Comparison of ENCODE assay signal across 16 cellular contexts in genomic region chr2:160229591-160229990, GRCh38. TPM values are rescaled to one million over a fixed set of nuclear protein-coding genes. Genes with fewer than 3 reads are reported as not detected.
DNase-seq lines count a peak whose midpoint lies in the region; ATAC-seq and TF ChIP-seq lines count a peak whose summit lies in the region.
"Had no signal": no experiment of that assay in that cellular context is flagged by ENCODE, and none has a peak within 500 bp of the region (broad histone marks: within the 10 kb centered on the region; RNA-seq: fewer than 3 reads in every experiment).

No MANE protein-coding gene starts in this region.

- H3K9ac ChIP-seq in GM23248: no peak overlapping the region

- CTCF ChIA-PET in activated CD4-positive, alpha-beta memory T cell treated with anti-CD3 and anti-CD28 coated beads for 36 hours (lab: Charles Lee): interaction anchor here (0.9 to 2.3 kb wide), 2 partner anchors 9 to 22 kb away, joined by 3 to 12 read pairs; no protein-coding TSS in a partner anchor
- CTCF ChIA-PET in activated CD4-positive, alpha-beta memory T cell treated with anti-CD3 and anti-CD28 coated beads, Interleukin-2, amount 10 ng/mL, durations not matched to agents 7 days and 5 days (lab: Charles Lee): no interaction called here

- in situ Hi-C loops in GM23248 (cut with MboI): no loop called here

- H4K20me1 ChIP-seq in GM23248 (ENCODE audit: insufficient read depth): no peaks in the 10 kb centered on the region

- peaks cover 14% of the 10 kb centered on the region for H3K4me1 Mint-ChIP-seq in activated CD4-positive, alpha-beta memory T cell treated with anti-CD3 and anti-CD28 coated beads for 36 hours (ENCODE audit: low read depth)
- H3K4me1 Mint-ChIP-seq in activated CD4-positive, alpha-beta memory T cell treated with anti-CD3 and anti-CD28 coated beads, Interleukin-2, amount 10 ng/mL, durations not matched to agents 7 days and 5 days: peaks cover 12% of the 10 kb centered on the region

- TF ChIP-seq CTCF in adrenal gland (IDR thresholded peaks at IDR 0.05) (no peak), foreskin keratinocyte (conservative IDR thresholded peaks at IDR 0.05) (no peak)

- POLR2A ChIA-PET in activated CD4-positive, alpha-beta memory T cell treated with anti-CD3 and anti-CD28 coated beads for 36 hours (lab: Charles Lee): no interaction called here
- POLR2A ChIA-PET in activated CD4-positive, alpha-beta memory T cell treated with anti-CD3 and anti-CD28 coated beads, Interleukin-2, amount 10 ng/mL, durations not matched to agents 7 days and 5 days (lab: Charles Lee): no interaction called here

- H3K4me3 Mint-ChIP-seq in activated CD4-positive, alpha-beta memory T cell treated with anti-CD3 and anti-CD28 coated beads for 36 hours: no peak overlapping the region
- no peak overlapping the region for H3K4me3 Mint-ChIP-seq in activated CD4-positive, alpha-beta memory T cell treated with anti-CD3 and anti-CD28 coated beads, Interleukin-2, amount 10 ng/mL, durations not matched to agents 7 days and 5 days
- H3K4me3 Mint-ChIP-seq: CD14-positive monocyte; stimulated activated naive CD8-positive, alpha-beta T cell treated with anti-CD3 and anti-CD28 coated beads, Interleukin-15, Interleukin-2, amounts not matched to agents 100 ng/mL and 50 ng/mL, for 24 hours had no signal

- 75 to 93% methylated on average over 1 of the region's 1 CpG for WGBS in GM23248 (ENCODE audit: low coverage in 1 of 2, low lambda C conversion rate in 2 of 2, missing lambda C conversion rate in 2 of 2), 2 experiments
- WGBS in adrenal gland, 4 donors: 62 to 87% (median 75%) methylated on average over 1 of the region's 1 CpG

- no peaks in the 10 kb centered on the region for H3K9me2 ChIP-seq in GM23248 (ENCODE audit: insufficient read depth)

- H3K4me1 ChIP-seq in GM23248 (ENCODE audit: insufficient read depth): peaks cover 53% of the 10 kb centered on the region
- peaks cover 14 to 28% of the 10 kb centered on the region in 2 donors for H3K4me1 ChIP-seq in adrenal gland (replicated peaks in 1 of 2)
- H3K4me1 ChIP-seq in foreskin keratinocyte: peaks cover 56% of the 10 kb centered on the region

- H3K27me3 ChIP-seq in GM23248 (replicated peaks; ENCODE audit: insufficient read depth) (no peaks in the 10 kb centered on the region), adrenal gland (no peaks in the 10 kb centered on the region), foreskin keratinocyte (no peaks in the 10 kb centered on the region)

- H3K79me2 ChIP-seq in GM23248 (ENCODE audit: insufficient read depth): no peaks in the 10 kb centered on the region

- H3F3A ChIP-seq in GM23248 (ENCODE audit: insufficient read depth): peaks cover 49% of the 10 kb centered on the region

- no peaks in the 10 kb centered on the region for H3K9me3 Mint-ChIP-seq in activated CD4-positive, alpha-beta memory T cell treated with anti-CD3 and anti-CD28 coated beads for 36 hours
- H3K9me3 Mint-ChIP-seq in activated CD4-positive, alpha-beta memory T cell treated with anti-CD3 and anti-CD28 coated beads, Interleukin-2, amount 10 ng/mL, durations not matched to agents 7 days and 5 days: no peaks in the 10 kb centered on the region
- H3K9me3 Mint-ChIP-seq: CD14-positive monocyte; stimulated activated naive CD8-positive, alpha-beta T cell treated with anti-CD3 and anti-CD28 coated beads, Interleukin-15, Interleukin-2, amounts not matched to agents 100 ng/mL and 50 ng/mL, for 24 hours had no signal

- H3K9me3 ChIP-seq in GM23248 (ENCODE audit: low read depth) (no peaks in the 10 kb centered on the region), adrenal gland (replicated peaks in 1 of 3) (no peaks in the 10 kb centered on the region)

- ATAC-seq in foreskin keratinocyte (peak; percentile 56), GM21447 (IDR thresholded peaks at IDR 0.05; ENCODE audit: unreplicated experiment) (no peak)

- H3K36me3 ChIP-seq in GM23248 (ENCODE audit: low read depth) (no peaks in the 10 kb centered on the region), adrenal gland (replicated peaks in 1 of 2) (no peaks in the 10 kb centered on the region)

- intact Hi-C loops in adrenal gland (cut with DNase I): no loop called here
- intact Hi-C loops in activated CD4-positive, alpha-beta memory T cell treated with anti-CD3 and anti-CD28 coated beads for 36 hours (cut with micrococcal nuclease): loop anchor here (10.0 kb wide), 1 partner anchor 765 kb away; no protein-coding TSS in a partner anchor

- H3K4me3 ChIP-seq in GM23248 (no peak overlapping the region), adrenal gland (no peak overlapping the region)

- H3K27ac ChIP-seq in GM23248: peak overlapping the region; percentile 91
- peak overlapping the region in 3 of 5 donors; percentile 7 to 69 (median 41) for H3K27ac ChIP-seq in adrenal gland
- H3K27ac ChIP-seq in foreskin keratinocyte: peak overlapping the region; percentile 95
- H3K27ac ChIP-seq: HL-60 had no signal

- no peak overlapping the region for H2AFZ ChIP-seq in GM23248

- H3K36me3 Mint-ChIP-seq in activated CD4-positive, alpha-beta memory T cell treated with anti-CD3 and anti-CD28 coated beads for 36 hours: no peaks in the 10 kb centered on the region
- H3K36me3 Mint-ChIP-seq in activated CD4-positive, alpha-beta memory T cell treated with anti-CD3 and anti-CD28 coated beads, Interleukin-2, amount 10 ng/mL, durations not matched to agents 7 days and 5 days (ENCODE audit: low read depth): no peaks in the 10 kb centered on the region
- H3K36me3 Mint-ChIP-seq: CD14-positive monocyte had no signal

- H3K27ac Mint-ChIP-seq in activated CD4-positive, alpha-beta memory T cell treated with anti-CD3 and anti-CD28 coated beads for 36 hours: no peak overlapping the region
- H3K27ac Mint-ChIP-seq in activated CD4-positive, alpha-beta memory T cell treated with anti-CD3 and anti-CD28 coated beads, Interleukin-2, amount 10 ng/mL, durations not matched to agents 7 days and 5 days: no peak overlapping the region
- H3K27ac Mint-ChIP-seq: CD14-positive monocyte; stimulated activated naive CD8-positive, alpha-beta T cell treated with anti-CD3 and anti-CD28 coated beads, Interleukin-15, Interleukin-2, amounts not matched to agents 100 ng/mL and 50 ng/mL, for 24 hours had no signal

- DNase-seq in GM23248 (peak; percentile 80), adrenal gland (peak in 3 of 7 donors; percentile 40 to 56 (median 56)), foreskin keratinocyte (peak in 1 of 2 donors; percentile 64), renal cortical epithelial cell (ENCODE audit: low read depth) (peak; percentile 79), SKM-1 treated with dmso at 0.1 percent for 144 hours (lab: John Stamatoyannopoulos, UW; ENCODE audit: unreplicated experiment) (no peak)
- DNase-seq in activated CD4-positive, alpha-beta memory T cell treated with anti-CD3 and anti-CD28 coated beads for 36 hours: no peak
- DNase-seq in activated CD4-positive, alpha-beta memory T cell treated with anti-CD3 and anti-CD28 coated beads, Interleukin-2, amount 10 ng/mL, durations not matched to agents 7 days and 5 days: no peak
- DNase-seq: activated CD8-positive, alpha-beta memory T cell treated with anti-CD3 and anti-CD28 coated beads, Interleukin-2, amount 50 U/mL, for 48 hours; MV-4-11; NCI-H2227 treated with DMSO at 0.1 percent for 48 hours; retina had no signal

- peaks cover 16% of the 10 kb centered on the region for H3K27me3 Mint-ChIP-seq in activated CD4-positive, alpha-beta memory T cell treated with anti-CD3 and anti-CD28 coated beads for 36 hours
- H3K27me3 Mint-ChIP-seq in activated CD4-positive, alpha-beta memory T cell treated with anti-CD3 and anti-CD28 coated beads, Interleukin-2, amount 10 ng/mL, durations not matched to agents 7 days and 5 days: peaks cover 8% of the 10 kb centered on the region

- no peak for TF ChIP-seq POLR2A in adrenal gland (IDR thresholded peaks at IDR 0.05)

- peak overlapping the region; percentile 32 for H3K4me2 ChIP-seq in GM23248 (ENCODE audit: unreplicated experiment)

RNA-seq across cellular contexts. Expression of gene ITGB6, which starts 29.5 kb away (rescaled TPM):
- total RNA-seq in GM23248 (2014; rRNA removed; shearing (Covaris generic)): not detected in 2 replicates
- 0.05 TPM in 1 of 2 replicates, not detected in the other for polyA plus RNA-seq in GM23248 (2016; fragmentation: Nextera tagmentation; extraction: Ambion mirVana)
- under 1 TPM in 2 of 8 donors, not detected in 6; 0.18 to 0.53 TPM for total RNA-seq in adrenal gland
- under 1 TPM in 1 of 3 donors, not detected in 2; 0.08 TPM for polyA plus RNA-seq in adrenal gland
- total RNA-seq in foreskin keratinocyte: 41.2 and 113 TPM in 2 replicates
- 13.9 and 31.2 TPM in 2 replicates for polyA plus RNA-seq in foreskin keratinocyte
- total RNA-seq in renal cortical epithelial cell: 259 and 383 TPM in 2 replicates
- total RNA-seq in activated CD4-positive, alpha-beta memory T cell treated with anti-CD3 and anti-CD28 coated beads for 36 hours: not detected
- total RNA-seq in activated CD4-positive, alpha-beta memory T cell treated with anti-CD3 and anti-CD28 coated beads, Interleukin-2, amount 10 ng/mL, durations not matched to agents 7 days and 5 days: not detected
- total RNA-seq: mononuclear cell had no signal
- polyA plus RNA-seq: CD14-positive monocyte had no signal

Comparison
In these comparisons a context has a peak if more than half of its experiments do, and no peak if none do; other contexts are left out.
1. DNase-seq: peak in GM23248 (single experiment) and renal cortical epithelial cell (single experiment); none in SKM-1 treated with dmso at 0.1 percent for 144 hours (single experiment), activated CD4-positive, alpha-beta memory T cell treated with anti-CD3 and anti-CD28 coated beads for 36 hours (single experiment) and activated CD4-positive, alpha-beta memory T cell treated with anti-CD3 and anti-CD28 coated beads, Interleukin-2, amount 10 ng/mL, durations not matched to agents 7 days and 5 days (single experiment).
2. H3K27ac ChIP-seq: peak in every context shown above with its lines; median percentile 95 in foreskin keratinocyte; 91 in GM23248; 41 in adrenal gland.
3. RNA of gene ITGB6, which starts 29.5 kb away (total RNA-seq): 259 to 383 TPM in renal cortical epithelial cell and 41.2 to 113 TPM in foreskin keratinocyte; 0.18 to 0.53 TPM in adrenal gland, not detected in GM23248, not detected in activated CD4-positive, alpha-beta memory T cell treated with anti-CD3 and anti-CD28 coated beads for 36 hours and not detected in activated CD4-positive, alpha-beta memory T cell treated with anti-CD3 and anti-CD28 coated beads, Interleukin-2, amount 10 ng/mL, durations not matched to agents 7 days and 5 days; every median in the first group is over 10 times any median in the second.